1 cellular context compared by ENCODE assay signal in genomic region chr12:111404362-111405148, GRCh38.
TF ChIP-seq lines count a peak whose summit lies in the region.

No MANE protein-coding gene starts in this region.

TF ChIP-seq in K562, 482 proteins besides CTCF, POLR2A, EP300 and RAD21 (continued from another document):
- TF ChIP-seq MYBL2 (IDR thresholded peaks at IDR 0.05; ENCODE audit: low read depth) (no peak), MYBL2 (CRISPR knock-in tag; IDR thresholded peaks at IDR 0.05; ENCODE audit: borderline replicate concordance) (no peak), TEAD1 (CRISPR knock-in tag; IDR thresholded peaks at IDR 0.05) (peak in 1 of 2 experiments; percentile 86; a peak in 2 of 4 replicates), MBD2 (IDR thresholded peaks at IDR 0.05; ENCODE audit: borderline replicate concordance, low read depth) (peak; percentile 35; the same call in 1 of the 2 replicates), CREM (IDR thresholded peaks at IDR 0.05; ENCODE audit: low read depth) (peak; percentile 55), GTF2A2 (tag; IDR thresholded peaks at IDR 0.05) (no peak), MTA3 (IDR thresholded peaks at IDR 0.05; ENCODE audit: borderline replicate concordance) (0 out of 2 replicates have a peak, but pooled peaks have one; percentile 9), KLF1 (tag; IDR thresholded peaks at IDR 0.05) (no peak), ARID4B (CRISPR knock-in tag; IDR thresholded peaks at IDR 0.05) (peak; percentile 37), HBP1 (CRISPR knock-in tag; IDR thresholded peaks at IDR 0.05) (peak; percentile 12; the same call in 1 of the 2 replicates), ARHGAP35 (IDR thresholded peaks at IDR 0.05; ENCODE audit: partially characterized antibody) (no peak), NFRKB (IDR thresholded peaks at IDR 0.05; ENCODE audit: low read depth) (peak; percentile 97), HMGN3 (IDR thresholded peaks at IDR 0.05; ENCODE audit: borderline replicate concordance, extremely low read depth, insufficient read length, low read depth, low read length) (no peak), DLX4 (CRISPR knock-in tag; IDR thresholded peaks at IDR 0.05) (no peak), CBX5 (IDR thresholded peaks at IDR 0.05; ENCODE audit: borderline replicate concordance, low read depth) (no peak), SAFB2 (IDR thresholded peaks at IDR 0.05; ENCODE audit: borderline replicate concordance, low read depth, low read length, severe bottlenecking) (no peak), NR2F6 (CRISPR knock-in tag; IDR thresholded peaks at IDR 0.05) (no peak), MYC (IDR thresholded peaks at IDR 0.05; ENCODE audit: low read depth, low read length) (peak; percentile 59; the same call in 1 of the 2 replicates), MYC (CRISPR knock-in tag; IDR thresholded peaks at IDR 0.05; ENCODE audit: borderline replicate concordance, low read depth) (0 out of 2 replicates have a peak, but pooled peaks have one; percentile 43), E2F4 (CRISPR knock-in tag; IDR thresholded peaks at IDR 0.05; ENCODE audit: low read depth) (no peak), ZNF175 (CRISPR knock-in tag; IDR thresholded peaks at IDR 0.05; ENCODE audit: low read depth) (peak; percentile 86), ZBTB12 (CRISPR knock-in tag; IDR thresholded peaks at IDR 0.05) (0 out of 2 replicates have a peak, but pooled peaks have one; percentile 37), ZKSCAN1 (IDR thresholded peaks at IDR 0.05; ENCODE audit: low read depth, low read length) (no peak), ELF1 (tag; IDR thresholded peaks at IDR 0.05) (peak; percentile 60; the same call in 1 of the 2 replicates), GATAD2A (IDR thresholded peaks at IDR 0.05) (peak; percentile 37; the same call in 1 of the 2 replicates), CHD1 (IDR thresholded peaks at IDR 0.05; ENCODE audit: low read length) (no peak), ZNF740 (CRISPR knock-in tag; IDR thresholded peaks at IDR 0.05) (peak; percentile 81), ZNF740 (tag; IDR thresholded peaks at IDR 0.05) (no peak; a peak in 1 of 4 replicates), ARNT (IDR thresholded peaks at IDR 0.05) (peak in 1 of 2 experiments; percentile 81; a peak in 2 of 4 replicates), ZNF224 (CRISPR knock-in tag; IDR thresholded peaks at IDR 0.05) (no peak), PRDM10 (IDR thresholded peaks at IDR 0.05; ENCODE audit: partially characterized antibody) (peak; percentile 72), RNF2 (IDR thresholded peaks at IDR 0.05) (peak; percentile 71), JUN (IDR thresholded peaks at IDR 0.05; ENCODE audit: borderline replicate concordance, low read depth, low read length) (no peak), JUN (CRISPR knock-in tag; IDR thresholded peaks at IDR 0.05; ENCODE audit: borderline replicate concordance) (no peak)
